Comparison of ENCODE assay signal across 1 cellular context in genomic region chr12:68886636-68887572, GRCh38.
TF ChIP-seq lines count a peak whose summit lies in the region.

No MANE protein-coding gene starts in this region.

TF ChIP-seq in H1, 55 proteins besides CTCF, POLR2A, EP300 and RAD21 (continued from another document):
- no peak for TF ChIP-seq RNF2 (IDR thresholded peaks at IDR 0.05; ENCODE audit: borderline replicate concordance, low read depth, low read length, missing control alignments, poor library complexity, severe bottlenecking)
- no peak for TF ChIP-seq SUZ12 (IDR thresholded peaks at IDR 0.05; ENCODE audit: low read length)
- no peak for TF ChIP-seq JUND (IDR thresholded peaks at IDR 0.05; ENCODE audit: low read length)
- TF ChIP-seq SAP30 (IDR thresholded peaks at IDR 0.05; ENCODE audit: insufficient read depth, insufficient replicate concordance, low read length): no peak
- no peak for TF ChIP-seq POU5F1 (IDR thresholded peaks at IDR 0.05; ENCODE audit: low read depth, low read length)
- TF ChIP-seq ZNF274 (IDR thresholded peaks at IDR 0.05; ENCODE audit: borderline replicate concordance, extremely low read depth, low read length): no peak
- no peak for TF ChIP-seq CBX8 (IDR thresholded peaks at IDR 0.05; ENCODE audit: borderline replicate concordance, low read depth, low read length)
- TF ChIP-seq RFX5 (IDR thresholded peaks at IDR 0.05; ENCODE audit: borderline replicate concordance, low read depth, low read length): no peak
